ENCODE assay signal across 26 cellular contexts in genomic region chr14:61530296-61530695, GRCh38.
DNase-seq lines count a peak whose midpoint lies in the region; ATAC-seq and TF ChIP-seq lines count a peak whose summit lies in the region.
"Had no signal": no experiment of that assay in that cellular context is flagged by ENCODE, and none has a peak within 500 bp of the region (broad histone marks: within the 10 kb centered on the region; RNA-seq: fewer than 3 reads in every experiment).

No MANE protein-coding gene starts in this region.

- H3K27ac Mint-ChIP-seq in activated CD4-positive, alpha-beta T cell treated with anti-CD3 and anti-CD28 coated beads for 36 hours = peak overlapping the region; percentile 70
- H3K27ac Mint-ChIP-seq in CD8-positive, alpha-beta memory T cell = peak overlapping the region; percentile 52 to 90 (median 74)
- peak overlapping the region; percentile 58 for H3K27ac Mint-ChIP-seq in activated naive CD8-positive, alpha-beta T cell treated with anti-CD3 and anti-CD28 coated beads, Interleukin-2, amount 10 ng/mL, durations not matched to agents 7 days and 5 days
- H3K27ac Mint-ChIP-seq: activated naive CD4-positive, alpha-beta T cell treated with anti-CD3 and anti-CD28 coated beads, Interleukin-2, amount 10 ng/mL, durations not matched to agents 7 days and 5 days; GM23338; neural progenitor cell; progenitor cell of endocrine pancreas had no signal

- no peaks in the 10 kb centered on the region for H3K9me3 ChIP-seq in CD8-positive, alpha-beta memory T cell (ENCODE audit: low read length)
- no peaks in the 10 kb centered on the region for H3K9me3 ChIP-seq in neutrophil
- H3K9me3 ChIP-seq: left lung, sigmoid colon, suprapubic skin had no signal

- POLR2A ChIA-PET in activated CD4-positive, alpha-beta T cell treated with anti-CD3 and anti-CD28 coated beads for 36 hours (lab: Charles Lee) = no interaction called here
- POLR2A ChIA-PET in CD8-positive, alpha-beta memory T cell (lab: Charles Lee) = no interaction called here
- POLR2A ChIA-PET in activated naive CD8-positive, alpha-beta T cell treated with anti-CD3 and anti-CD28 coated beads, Interleukin-2, amount 10 ng/mL, durations not matched to agents 7 days and 5 days (lab: Charles Lee) = no interaction called here

- no peak for TF ChIP-seq POLR2A in GM18505 (IDR thresholded peaks at IDR 0.05; ENCODE audit: borderline replicate concordance, extremely low read depth, insufficient read depth, insufficient read length)

- in situ Hi-C loops in ACHN (cut with HindIII; ENCODE audit: low pct_ligation_motif_present, low pct_unique_long_range_greater_than_20kb, low sequenced_read_pairs) = no loop called here

- H3K4me3 ChIP-seq in CD8-positive, alpha-beta memory T cell (ENCODE audit: low read length) = no peak overlapping the region
- H3K4me3 ChIP-seq in neutrophil (ENCODE audit: low read depth in 1 of 2, low read length in 1 of 2) = no peak overlapping the region
- H3K4me3 ChIP-seq: GM23338, heart right ventricle, left lung, neural progenitor cell, sigmoid colon, suprapubic skin had no signal

- peaks cover 92% of the 10 kb centered on the region for H3K4me1 Mint-ChIP-seq in activated CD4-positive, alpha-beta T cell treated with anti-CD3 and anti-CD28 coated beads for 36 hours
- peaks cover 66 to 90% (median 89%) of the 10 kb centered on the region in 3 donors for H3K4me1 Mint-ChIP-seq in CD8-positive, alpha-beta memory T cell
- peaks cover 83% of the 10 kb centered on the region for H3K4me1 Mint-ChIP-seq in activated naive CD8-positive, alpha-beta T cell treated with anti-CD3 and anti-CD28 coated beads, Interleukin-2, amount 10 ng/mL, durations not matched to agents 7 days and 5 days

- H3K36me3 ChIP-seq in CD8-positive, alpha-beta memory T cell (ENCODE audit: insufficient read depth, low read length) = peaks cover 73% of the 10 kb centered on the region
- H3K36me3 ChIP-seq in neutrophil = no peaks in the 10 kb centered on the region
- H3K36me3 ChIP-seq: neural progenitor cell, sigmoid colon had no signal

- no peak overlapping the region for H3K27ac ChIP-seq in CD8-positive, alpha-beta memory T cell (ENCODE audit: low read depth, low read length)
- H3K27ac ChIP-seq in neutrophil = peak overlapping the region; percentile 68
- H3K27ac ChIP-seq: 22Rv1, neural progenitor cell, sigmoid colon, suprapubic skin had no signal

- peaks cover 5% of the 10 kb centered on the region for H3K9me3 Mint-ChIP-seq in activated CD4-positive, alpha-beta T cell treated with anti-CD3 and anti-CD28 coated beads for 36 hours (ENCODE audit: low read depth)
- no peaks in the 10 kb centered on the region for H3K9me3 Mint-ChIP-seq in CD8-positive, alpha-beta memory T cell
- H3K9me3 Mint-ChIP-seq in activated naive CD8-positive, alpha-beta T cell treated with anti-CD3 and anti-CD28 coated beads, Interleukin-2, amount 10 ng/mL, durations not matched to agents 7 days and 5 days = no peaks in the 10 kb centered on the region
- H3K9me3 Mint-ChIP-seq: activated naive CD4-positive, alpha-beta T cell treated with anti-CD3 and anti-CD28 coated beads, Interleukin-2, amount 10 ng/mL, durations not matched to agents 7 days and 5 days; GM23338; neural progenitor cell had no signal

- H3K27me3 Mint-ChIP-seq in activated CD4-positive, alpha-beta T cell treated with anti-CD3 and anti-CD28 coated beads for 36 hours = no peaks in the 10 kb centered on the region
- peaks cover 0 to 1% of the 10 kb centered on the region in 2 donors for H3K27me3 Mint-ChIP-seq in CD8-positive, alpha-beta memory T cell
- no peaks in the 10 kb centered on the region for H3K27me3 Mint-ChIP-seq in activated naive CD8-positive, alpha-beta T cell treated with anti-CD3 and anti-CD28 coated beads, Interleukin-2, amount 10 ng/mL, durations not matched to agents 7 days and 5 days
- H3K27me3 Mint-ChIP-seq: activated naive CD4-positive, alpha-beta T cell treated with anti-CD3 and anti-CD28 coated beads, Interleukin-2, amount 10 ng/mL, durations not matched to agents 7 days and 5 days; progenitor cell of endocrine pancreas had no signal

- no peak for DNase-seq in activated CD4-positive, alpha-beta T cell treated with anti-CD3 and anti-CD28 coated beads for 36 hours
- DNase-seq in activated CD4-positive, alpha-beta T cell treated with anti-CD3 and anti-CD28 coated beads, Interleukin-2, amount 50 U/mL, for 48 hours = no peak
- DNase-seq in CD8-positive, alpha-beta memory T cell = no peak
- DNase-seq in activated naive CD8-positive, alpha-beta T cell treated with anti-CD3 and anti-CD28 coated beads, Interleukin-2, amount 10 ng/mL, durations not matched to agents 7 days and 5 days = no peak
- no peak for DNase-seq in dedifferentiated amniotic fluid mesenchymal stem cell (ENCODE audit: extremely low spot score)
- no peak for DNase-seq in ACHN
- DNase-seq: activated CD4-positive, alpha-beta T cell treated with anti-CD3 and anti-CD28 coated beads for 1 hour; activated naive CD4-positive, alpha-beta T cell treated with anti-CD3 and anti-CD28 coated beads, Interleukin-2, amount 10 ng/mL, durations not matched to agents 7 days and 5 days; cerebellar nuclear complex; heart right ventricle; Kasumi-1; NCI-H2029 treated with DMSO at 0.1 percent for 48 hours; NCI-H226; NCI-H82; OCI-M1; SHP77 treated with DMSO at 0.1 percent for 48 hours; sigmoid colon; SW 1271 had no signal

- no peak for ATAC-seq in activated CD4-positive, alpha-beta T cell treated with anti-CD3 and anti-CD28 coated beads for 36 hours
- no peak for ATAC-seq in activated naive CD8-positive, alpha-beta T cell treated with anti-CD3 and anti-CD28 coated beads, Interleukin-2, amount 10 ng/mL, durations not matched to agents 7 days and 5 days (ENCODE audit: low read depth)
- no peak for ATAC-seq in GM18505 (IDR thresholded peaks at IDR 0.05; ENCODE audit: unreplicated experiment)
- ATAC-seq: GM23338, heart right ventricle, left lung had no signal

- H3K27me3 ChIP-seq in CD8-positive, alpha-beta memory T cell (ENCODE audit: insufficient read depth, low read length, poor library complexity, severe bottlenecking) = no peaks in the 10 kb centered on the region
- H3K27me3 ChIP-seq in neutrophil = no peaks in the 10 kb centered on the region
- H3K27me3 ChIP-seq: heart right ventricle, left lung, neural progenitor cell, sigmoid colon, suprapubic skin had no signal

- CTCF ChIA-PET in activated CD4-positive, alpha-beta T cell treated with anti-CD3 and anti-CD28 coated beads for 36 hours (lab: Charles Lee) = interaction anchor here (0.6 kb wide), 1 partner anchor 22 kb away, joined by 4 read pairs; no protein-coding TSS in a partner anchor
- CTCF ChIA-PET in CD8-positive, alpha-beta memory T cell (lab: Charles Lee) = no interaction called here

- H3K36me3 Mint-ChIP-seq in activated CD4-positive, alpha-beta T cell treated with anti-CD3 and anti-CD28 coated beads for 36 hours (ENCODE audit: low read depth) = peaks cover 64% of the 10 kb centered on the region
- H3K36me3 Mint-ChIP-seq in CD8-positive, alpha-beta memory T cell = peaks cover 16 to 95% (median 36%) of the 10 kb centered on the region in 3 donors
- peaks cover 66% of the 10 kb centered on the region for H3K36me3 Mint-ChIP-seq in activated naive CD8-positive, alpha-beta T cell treated with anti-CD3 and anti-CD28 coated beads, Interleukin-2, amount 10 ng/mL, durations not matched to agents 7 days and 5 days
- H3K36me3 Mint-ChIP-seq: neural progenitor cell had no signal

- peaks cover 24% of the 10 kb centered on the region for H3K4me1 ChIP-seq in CD8-positive, alpha-beta memory T cell (ENCODE audit: insufficient read depth, low read length)
- H3K4me1 ChIP-seq in neutrophil (ENCODE audit: control insufficient read depth in 1 of 2, insufficient read depth in 1 of 2, low read depth in 1 of 2, low read length in 1 of 2) = peaks cover 44 to 58% of the 10 kb centered on the region in 2 experiments
- H3K4me1 ChIP-seq: neural progenitor cell had no signal

- TF ChIP-seq CTCF in neutrophil (IDR thresholded peaks at IDR 0.05) = no peak

- no peak overlapping the region for H3K4me3 Mint-ChIP-seq in activated CD4-positive, alpha-beta T cell treated with anti-CD3 and anti-CD28 coated beads for 36 hours
- H3K4me3 Mint-ChIP-seq in CD8-positive, alpha-beta memory T cell = no peak overlapping the region
- H3K4me3 Mint-ChIP-seq in activated naive CD8-positive, alpha-beta T cell treated with anti-CD3 and anti-CD28 coated beads, Interleukin-2, amount 10 ng/mL, durations not matched to agents 7 days and 5 days = no peak overlapping the region
- H3K4me3 Mint-ChIP-seq: activated naive CD4-positive, alpha-beta T cell treated with anti-CD3 and anti-CD28 coated beads, Interleukin-2, amount 10 ng/mL, durations not matched to agents 7 days and 5 days; GM23338; neural progenitor cell had no signal

- intact Hi-C loops in activated CD4-positive, alpha-beta T cell treated with anti-CD3 and anti-CD28 coated beads for 36 hours (cut with DNase I, micrococcal nuclease) = no loop called here
